In the genomic region with DNA sequence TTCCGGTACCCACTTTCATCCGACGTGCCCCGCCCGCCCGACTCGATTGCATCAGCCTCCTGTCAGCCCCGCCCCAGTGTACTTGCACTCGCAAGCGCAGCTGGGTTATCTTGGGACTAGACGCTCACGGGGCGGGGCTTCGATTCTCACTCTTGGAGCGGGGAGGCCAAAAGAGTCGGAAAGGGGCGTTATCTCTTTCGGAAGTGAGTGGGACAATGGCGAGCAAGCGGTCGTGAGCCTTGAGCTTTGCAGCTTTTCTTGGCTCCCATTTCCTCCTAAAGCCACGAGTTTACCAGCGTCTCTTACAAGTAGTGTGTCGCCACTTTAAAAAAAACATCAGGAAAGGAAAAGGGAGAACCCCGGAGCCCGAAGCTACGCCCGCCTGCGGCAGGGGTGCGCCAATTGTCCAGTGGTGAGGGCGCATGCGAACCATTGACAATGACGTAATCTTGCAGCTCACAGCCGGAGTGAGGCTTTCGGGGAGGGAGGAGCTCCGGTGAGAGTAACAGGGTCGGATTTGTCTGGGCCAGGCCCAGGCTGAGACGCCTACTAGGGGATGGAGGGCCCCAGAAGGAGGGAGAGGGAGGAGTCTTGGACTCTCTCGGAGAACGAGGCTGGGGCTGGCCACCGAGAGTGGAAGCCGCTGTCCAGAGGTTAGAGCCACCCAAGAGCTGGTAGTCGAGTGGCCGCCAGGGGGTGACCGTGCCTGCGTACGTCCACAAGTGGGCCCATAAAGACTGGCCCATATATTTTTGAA, we compare ENCODE assay signal across 8 cellular contexts.
DNase-seq lines count a peak whose midpoint lies in the region; ATAC-seq lines count a peak whose summit lies in the region.

No MANE protein-coding gene starts in this region.

- H3K27me3 Mint-ChIP-seq in naive B cell: no peaks in the 10 kb centered on the region

- H3K9me3 Mint-ChIP-seq in naive B cell: peaks cover 3 to 13% (median 7%) of the 10 kb centered on the region in 7 donors
- H3K9me3 Mint-ChIP-seq in stimulated activated effector memory CD8-positive, alpha-beta T cell treated with anti-CD3 and anti-CD28 coated beads, Interleukin-12 subunit alpha, Interleukin-12 subunit beta, amount 100 ng/mL, for 72 hours: no peaks in the 10 kb centered on the region

- ATAC-seq in naive B cell (ENCODE audit: low read depth in 2 of 2): peak; percentile 84 to 86
- peak; percentile 97 for ATAC-seq in stimulated activated effector memory CD8-positive, alpha-beta T cell treated with anti-CD3 and anti-CD28 coated beads, Interleukin-12 subunit alpha, Interleukin-12 subunit beta, amount 100 ng/mL, for 72 hours

- peaks cover 4 to 19% of the 10 kb centered on the region in 2 donors for H3K36me3 Mint-ChIP-seq in naive B cell
- H3K36me3 Mint-ChIP-seq in stimulated activated effector memory CD8-positive, alpha-beta T cell treated with anti-CD3 and anti-CD28 coated beads, Interleukin-12 subunit alpha, Interleukin-12 subunit beta, amount 100 ng/mL, for 72 hours: peaks cover 11% of the 10 kb centered on the region

- peak overlapping the region; percentile 98 to 100 (median 100) for H3K27ac Mint-ChIP-seq in naive B cell
- peak overlapping the region; percentile 99 for H3K27ac Mint-ChIP-seq in stimulated activated effector memory CD8-positive, alpha-beta T cell treated with anti-CD3 and anti-CD28 coated beads, Interleukin-12 subunit alpha, Interleukin-12 subunit beta, amount 100 ng/mL, for 72 hours

- peak; percentile 98 for DNase-seq in EH (ENCODE audit: low read depth)
- DNase-seq in GOT3 (lab: John Stamatoyannopoulos, UW): peak; percentile 77
- DNase-seq in LHCN-M2 (ENCODE audit: low read depth): peak; percentile 95
- DNase-seq in RKO (ENCODE audit: low spot score): peak; percentile 94
- peak; percentile 82 to 83 for DNase-seq in activated T-helper 1 cell treated with anti-CD3 and anti-CD28 coated beads, Interleukin-2, amount 50 U/mL, for 16 hours (ENCODE audit: low read depth in 1 of 2, low spot score in 1 of 2)
- DNase-seq in fibroblast of gingiva (ENCODE audit: low read depth): peak; percentile 97
- DNase-seq in naive B cell: peak; percentile 88
- peak; percentile 68 to 90 for DNase-seq in stimulated activated effector memory CD8-positive, alpha-beta T cell treated with anti-CD3 and anti-CD28 coated beads, Interleukin-12 subunit alpha, Interleukin-12 subunit beta, amount 100 ng/mL, for 72 hours (ENCODE audit: low spot score in 2 of 2)

- peak overlapping the region; percentile 90 to 99 (median 96) for H3K4me3 Mint-ChIP-seq in naive B cell
- peak overlapping the region; percentile 85 for H3K4me3 Mint-ChIP-seq in stimulated activated effector memory CD8-positive, alpha-beta T cell treated with anti-CD3 and anti-CD28 coated beads, Interleukin-12 subunit alpha, Interleukin-12 subunit beta, amount 100 ng/mL, for 72 hours

- H3K4me1 Mint-ChIP-seq in naive B cell: peaks cover 8 to 12% (median 11%) of the 10 kb centered on the region in 3 donors
- H3K4me1 Mint-ChIP-seq in stimulated activated effector memory CD8-positive, alpha-beta T cell treated with anti-CD3 and anti-CD28 coated beads, Interleukin-12 subunit alpha, Interleukin-12 subunit beta, amount 100 ng/mL, for 72 hours: peaks cover 7% of the 10 kb centered on the region

Comparison
In these comparisons a context has a peak if more than half of its experiments do, and no peak if none do; other contexts are left out.
1. Peak in every context shown above with its lines: DNase-seq and ATAC-seq.